Comparison of ENCODE assay signal across 8 cellular contexts in genomic region chr14:56474419-56475022, GRCh38.
DNase-seq lines count a peak whose midpoint lies in the region; ATAC-seq, FAIRE-seq and TF ChIP-seq lines count a peak whose summit lies in the region.

No MANE protein-coding gene starts in this region.

- no peak for ATAC-seq in K562
- ATAC-seq in HG03025 (IDR thresholded peaks at IDR 0.05; ENCODE audit: low FRiP score, unreplicated experiment) = no peak

- BruUV-seq in K562 (replicated peaks; lab: Mats Ljungman, UMichigan) = no TSS peak

- H3K9me3 ChIP-seq in K562 (replicated peaks; ENCODE audit: control insufficient read depth, insufficient read depth, low read depth, low read length) (no peaks in the 10 kb centered on the region), vagina (no peaks in the 10 kb centered on the region)

- TF ChIP-seq EP300 in K562 (IDR thresholded peaks at IDR 0.05; ENCODE audit: low read length) = no peak

- no peak overlapping the region for H3K4me2 ChIP-seq in K562 (ENCODE audit: insufficient read depth, low read length)

- peak; percentile 70 for FAIRE-seq in GM19239 (lab: Jason Lieb, UNC)
- FAIRE-seq in K562 (lab: Jason Lieb, UNC) = peak; percentile 75

- TF ChIP-seq RAD21 in K562 (CRISPR knock-in tag; conservative IDR thresholded peaks at IDR 0.05 in 1 of 2, IDR thresholded peaks at IDR 0.05 in 1 of 2) = peak; percentile 74 to 84

- in situ Hi-C loops in K562 (cut with MboI) = loop anchor here (10.0 to 25.0 kb wide), 4 partner anchors 713 to 1588 kb away; partner anchors contain the start of gene TBPL2

- CTCF ChIA-PET in BJ (lab: Yijun Ruan, JAX) = interaction anchor here (0.8 to 4.0 kb wide), 28 partner anchors 10 to 1212 kb away, joined by 3 to 31 read pairs (median 4); partner anchors contain the start of gene TBPL2
- CTCF ChIA-PET in K562 (lab: Yijun Ruan, JAX; ENCODE audit: low intra/inter-chr PET ratio) = interaction anchor here (0.6 to 0.9 kb wide), 4 partner anchors 227 to 1036 kb away, joined by 3 to 4 read pairs (median 4); no protein-coding TSS in a partner anchor

- peaks cover 1% of the 10 kb centered on the region; the same call in 1 of the 2 replicates for H3K27me3 ChIP-seq in BJ (ENCODE audit: control insufficient read depth, insufficient read depth, low read length)
- no peaks in the 10 kb centered on the region for H3K27me3 ChIP-seq in K562 (ENCODE audit: control insufficient read depth in 2 of 2, insufficient read depth in 2 of 2, low read length in 2 of 2)
- no peaks in the 10 kb centered on the region for H3K27me3 ChIP-seq in vagina

- H4K20me1 ChIP-seq in K562 (replicated peaks; ENCODE audit: control insufficient read depth, insufficient read depth, low read length) = no peaks in the 10 kb centered on the region

- intact Hi-C loops in K562 (cut with micrococcal nuclease) (loop anchor here (5.0 to 10.0 kb wide), 2 partner anchors 750 to 1037 kb away; no protein-coding TSS in a partner anchor), vagina (cut with DNase I) (loop anchor here (10.0 kb wide), 1 partner anchor 770 kb away; no protein-coding TSS in a partner anchor)

- 0% methylated on average over 8 of the region's 8 CpGs for WGBS in K562 (ENCODE audit: insufficient coverage, low coverage, missing lambda C conversion rate)

- H3K4me3 ChIP-seq in BJ (ENCODE audit: low read depth, low read length) (no peak overlapping the region), K562 (no peak overlapping the region), vagina (no peak overlapping the region)

- H3K27ac ChIP-seq in K562 (ENCODE audit: extremely low read depth, low read depth, low read length) (no peak overlapping the region), vagina (no peak overlapping the region)

- no peak for TF ChIP-seq POLR2A in K562 (conservative IDR thresholded peaks at IDR 0.05)
- TF ChIP-seq POLR2A in vagina (IDR thresholded peaks at IDR 0.05) = no peak

- H3K36me3 ChIP-seq in BJ (ENCODE audit: control insufficient read depth, insufficient read depth, low read length) = no peaks in the 10 kb centered on the region
- no peaks in the 10 kb centered on the region for H3K36me3 ChIP-seq in K562 (ENCODE audit: control insufficient read depth, insufficient read depth, low read length)
- H3K36me3 ChIP-seq in vagina = no peaks in the 10 kb centered on the region

- H3K9me1 ChIP-seq in K562 (ENCODE audit: control insufficient read depth, insufficient read depth, low read length) = no peaks in the 10 kb centered on the region

- H3K4me1 ChIP-seq in K562 (replicated peaks in 1 of 2; ENCODE audit: control insufficient read depth in 2 of 2, insufficient read depth in 2 of 2, low read length in 2 of 2) (no peaks in the 10 kb centered on the region), vagina (no peaks in the 10 kb centered on the region)

- DNase-seq in BJ (ENCODE audit: low read depth) (no peak), GM19239 (ENCODE audit: insufficient read length, low spot score) (peak; percentile 16), NCI-H2227 treated with DMSO at 0.1 percent for 48 hours (lab: John Stamatoyannopoulos, UW) (peak; percentile 30), K562 (ENCODE audit: extremely low read depth in 1 of 4, low spot score in 3 of 4) (peak; percentile 5 to 30 (median 16)), kidney glomerular epithelial cell (lab: John Stamatoyannopoulos, UW) (peak; percentile 21), vagina (ENCODE audit: extremely low spot score in 2 of 2) (no peak)
- DNase-seq in activated naive CD4-positive, alpha-beta T cell (lab: John Stamatoyannopoulos, UW) = no peak

- TF ChIP-seq CTCF in BJ (IDR thresholded peaks at IDR 0.05; ENCODE audit: insufficient read depth, low read depth, low read length) (peak; percentile 75), K562 (IDR thresholded peaks at IDR 0.05 in 2 of 3, conservative IDR thresholded peaks at IDR 0.05 in 1 of 3; ENCODE audit: insufficient read depth in 2 of 3, low read depth in 1 of 3, low read length in 3 of 3) (peak; percentile 56 to 77 (median 63); a peak in 5 of 6 replicates), vagina (IDR thresholded peaks at IDR 0.05) (peak; percentile 40 to 74 (median 60))

- H3K79me2 ChIP-seq in K562 (ENCODE audit: control insufficient read depth, insufficient read depth, low read length) = no peaks in the 10 kb centered on the region

- POLR2A ChIA-PET in BJ (lab: Charles Lee) = interaction anchor here (0.5 kb wide), 1 partner anchor 779 kb away, joined by 19 read pairs; no protein-coding TSS in a partner anchor
- POLR2A ChIA-PET in K562 (lab: Yijun Ruan, JAX) = interaction anchor here (0.5 to 0.9 kb wide), 3 partner anchors 65 to 763 kb away, joined by 3 to 4 read pairs (median 3); no protein-coding TSS in a partner anchor

- no peak overlapping the region for H3K9ac ChIP-seq in K562 (ENCODE audit: insufficient read depth in 1 of 2, low read depth in 2 of 2, low read length in 2 of 2)

- H2AFZ ChIP-seq in K562 (ENCODE audit: low read depth, low read length) = no peak overlapping the region

TF ChIP-seq in K562, 482 proteins besides CTCF, POLR2A, EP300 and RAD21:
- TF ChIP-seq DEAF1 (CRISPR knock-in tag; IDR thresholded peaks at IDR 0.05) = peak; percentile 65
- no peak for TF ChIP-seq ZNF407 (IDR thresholded peaks at IDR 0.05; ENCODE audit: low read depth)
- no peak for TF ChIP-seq CBX5 (IDR thresholded peaks at IDR 0.05; ENCODE audit: borderline replicate concordance, low read depth)
- TF ChIP-seq DIDO1 (tag; IDR thresholded peaks at IDR 0.05; ENCODE audit: low read depth) = no peak
- peak; percentile 44; the same call in 1 of the 2 replicates for TF ChIP-seq SMC3 (conservative IDR thresholded peaks at IDR 0.05; ENCODE audit: insufficient read depth, low read depth, low read length)
- TF ChIP-seq STAG1 (CRISPR knock-in tag; IDR thresholded peaks at IDR 0.05; ENCODE audit: borderline replicate concordance) = peak; percentile 27; the same call in 1 of the 2 replicates

Comparison
In these comparisons a context has a peak if more than half of its experiments do, and no peak if none do; other contexts are left out.
1. DNase-seq: peak in GM19239 (single experiment), NCI-H2227 treated with DMSO at 0.1 percent for 48 hours (single experiment), K562 (4 of 4) and kidney glomerular epithelial cell (single experiment); none in BJ (single experiment), vagina (0 of 2) and activated naive CD4-positive, alpha-beta T cell (0 of 4).
2. Peak in every context shown above with its lines, with median percentiles within 50 percentile points of each other: CTCF ChIP-seq.